ENCODE assay signal across 13 cellular contexts in genomic region chr21:34861302-34861701, GRCh38.
"Had no signal": no experiment of that assay in that cellular context is flagged by ENCODE, and none has a peak within 500 bp of the region (broad histone marks: within the 10 kb centered on the region; RNA-seq: fewer than 3 reads in every experiment).

No MANE protein-coding gene starts in this region.

- H3K36me3 ChIP-seq: pancreas had no signal

- H3K9me3 ChIP-seq: body of pancreas, pancreas, stomach had no signal

- FAIRE-seq: pancreas had no signal

- DNase-seq: activated CD4-positive, alpha-beta T cell treated with anti-CD3 and anti-CD28 coated beads, Interleukin-2, amount 50 U/mL, for 1 hour; activated effector memory CD4-positive, alpha-beta T cell treated with anti-CD3 and anti-CD28 coated beads, Interleukin-2, amount 50 U/mL, for 16 hours; activated T-cell treated with anti-CD3 and anti-CD28 coated beads, Interleukin-2, amount 50 U/mL, for 1 hour; body of pancreas; hippocampal formation; kidney glomerular epithelial cell; pancreas; stimulated activated CD4-positive, alpha-beta T cell treated with anti-CD3 and anti-CD28 coated beads, Interleukin-2, amount 100 ng/mL, for 48 hours; stomach; T-cell had no signal

- H3K27ac ChIP-seq: body of pancreas, pancreas, SK-N-MC, stomach had no signal

- H3K4me3 Mint-ChIP-seq: dendritic cell treated with granulocyte-macrophage colony-stimulating factor and Interleukin-4, amounts not matched to agents 40 ng/mL and 50 ng/mL, for 4 days; mesothelial cell of epicardium; T-cell had no signal

- H3K9me3 Mint-ChIP-seq: dendritic cell treated with granulocyte-macrophage colony-stimulating factor and Interleukin-4, amounts not matched to agents 40 ng/mL and 50 ng/mL, for 4 days; mesothelial cell of epicardium; T-cell had no signal

- ATAC-seq: body of pancreas, pancreas, T-cell had no signal

- H3K4me1 ChIP-seq: body of pancreas, pancreas had no signal

- H3K27ac Mint-ChIP-seq: dendritic cell treated with granulocyte-macrophage colony-stimulating factor and Interleukin-4, amounts not matched to agents 40 ng/mL and 50 ng/mL, for 4 days; mesothelial cell of epicardium had no signal

- H3K4me3 ChIP-seq: body of pancreas, pancreas, SK-N-MC, stomach had no signal

- H3K27me3 ChIP-seq: body of pancreas, pancreas, stomach had no signal

- H3K27me3 Mint-ChIP-seq: T-cell had no signal
